In the genomic region with DNA sequence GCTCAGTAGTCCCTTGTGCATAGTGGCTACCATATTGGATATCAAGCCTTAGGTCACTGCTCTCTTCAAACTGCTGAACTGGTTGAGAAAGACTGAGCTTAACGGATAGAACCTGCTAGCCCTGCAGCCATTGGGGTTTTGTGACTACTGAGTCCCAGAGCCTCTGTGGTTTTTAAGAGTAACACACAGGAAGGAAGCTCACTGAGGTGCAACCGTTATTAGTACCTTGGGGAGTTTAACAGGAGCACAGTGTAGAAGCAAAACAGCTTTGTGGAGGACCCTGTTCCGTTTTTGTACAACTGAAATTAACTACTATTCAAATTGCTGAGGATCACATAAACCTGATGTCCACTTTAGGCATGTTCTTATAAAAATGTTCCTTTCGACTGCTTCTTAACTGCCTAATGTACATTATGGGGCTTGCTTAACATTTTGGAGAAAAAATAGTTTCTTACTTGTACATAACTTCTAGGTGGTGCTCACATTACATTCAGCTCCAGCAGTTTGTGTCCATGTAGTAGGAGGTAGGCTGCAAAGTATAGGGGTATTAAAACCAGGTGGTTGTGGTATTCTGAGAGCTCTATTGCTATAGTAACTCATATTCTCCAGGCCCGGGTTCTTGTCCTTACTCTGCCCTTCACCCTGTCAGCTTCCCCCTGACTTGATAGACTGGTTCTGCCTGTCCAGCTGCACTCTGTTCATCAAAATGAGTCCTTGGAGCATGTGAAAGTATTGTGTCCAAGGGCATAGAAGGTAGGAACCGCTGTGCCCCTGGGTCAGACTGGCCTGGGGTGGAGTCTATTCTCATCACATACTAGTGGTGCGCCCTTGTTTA, we compare ENCODE assay signal across 9 cellular contexts. TPM values are rescaled to one million over a fixed set of nuclear protein-coding genes. Genes with fewer than 3 reads are reported as not detected.
DNase-seq lines count a peak whose midpoint lies in the region; ATAC-seq, FAIRE-seq and TF ChIP-seq lines count a peak whose summit lies in the region.
"Had no signal": no experiment of that assay in that cellular context is flagged by ENCODE, and none has a peak within 500 bp of the region (broad histone marks: within the 10 kb centered on the region; RNA-seq: fewer than 3 reads in every experiment).

No MANE protein-coding gene starts in this region.

- TF ChIP-seq EP300 in GM12878 (IDR thresholded peaks at IDR 0.05; ENCODE audit: borderline replicate concordance in 1 of 2, control insufficient read depth in 1 of 2, low read depth in 2 of 2, low read length in 2 of 2): 0 out of 4 replicates have a peak, but pooled peaks of 1 of the 2 experiments have one; percentile 18

- no peaks in the 10 kb centered on the region for H3K36me3 ChIP-seq in GM12878 (ENCODE audit: control insufficient read depth in 2 of 2, insufficient read depth in 2 of 2, low read length in 1 of 2)

- no peaks in the 10 kb centered on the region for H4K20me1 ChIP-seq in GM12878 (ENCODE audit: control insufficient read depth, insufficient read depth)

- DNase-seq in GM10248 (ENCODE audit: extremely low spot score) (peak; percentile 65), GM12878 (ENCODE audit: low read depth, low spot score) (peak; percentile 87), erythroblast (lab: John Stamatoyannopoulos, UW) (no peak), NCI-H1092 (lab: John Stamatoyannopoulos, UW) (no peak), amniotic stem cell (lab: John Stamatoyannopoulos, UW) (no peak), GOT3 (lab: John Stamatoyannopoulos, UW) (no peak)

- TF ChIP-seq RAD21 in GM12878 (IDR thresholded peaks at IDR 0.05; ENCODE audit: insufficient read depth, low read depth, low read length): no peak

- intact Hi-C loops in GM12878 (cut with micrococcal nuclease; ENCODE audit: unreplicated experiment): loop anchor here (1.0 kb wide), 1 partner anchor 15 kb away; no protein-coding TSS in a partner anchor

- CTCF ChIA-PET in GM10248 (lab: Yijun Ruan, JAX) (interaction anchor here (0.7 to 7.3 kb wide), 19 partner anchors 10 to 219 kb away, joined by 3 to 101 read pairs (median 4); a partner anchor contains a TSS), GM12878 (lab: Yijun Ruan, JAX) (interaction anchor here (0.6 to 12.5 kb wide), 17 partner anchors 13 to 176 kb away, joined by 3 to 204 read pairs (median 3); a partner anchor contains a TSS)

- FAIRE-seq in GM12878 (lab: Jason Lieb, UNC): peak; percentile 92
- FAIRE-seq: bronchial epithelial cell had no signal

- peak overlapping the region; percentile 85 for H3K27ac ChIP-seq in GM12878 (ENCODE audit: control insufficient read depth, insufficient read depth)

- in situ Hi-C loops in GM12878 (cut with MboI): no loop called here

- SMC1A ChIA-PET in GM12878 (lab: Charles Lee; ENCODE audit: uncharacterized antibody, unreplicated experiment): interaction anchor here (0.5 to 15.0 kb wide), 25 partner anchors 14 to 178 kb away, joined by 3 to 324 read pairs (median 4); a partner anchor contains a TSS

- TF ChIP-seq POLR2A in GM12878 (IDR thresholded peaks at IDR 0.05; ENCODE audit: low read depth, low read length) (peak; percentile 60), erythroblast (IDR thresholded peaks at IDR 0.05; ENCODE audit: low read length) (no peak)

- H3K4me3 ChIP-seq in GM12878: peak overlapping the region; percentile 9; the same call in 1 of the 2 replicates

- peak overlapping the region; percentile 18; the same call in 1 of the 2 replicates for H3K9ac ChIP-seq in GM12878 (ENCODE audit: control insufficient read depth, insufficient read depth, low read length)

- peak overlapping the region; percentile 62 for H2AFZ ChIP-seq in GM12878 (ENCODE audit: control insufficient read depth, low read depth, low read length)

- H3K9me3 ChIP-seq in GM12878 (replicated peaks; ENCODE audit: control insufficient read depth, insufficient read depth, low read length): no peaks in the 10 kb centered on the region

- H3K4me2 ChIP-seq in GM12878 (ENCODE audit: control insufficient read depth, insufficient read depth): peak overlapping the region; percentile 69

- WGBS in GM12878 (ENCODE audit: insufficient coverage, insufficient replicate concordance, low lambda C conversion rate, missing lambda C conversion rate): 0% methylated on average over 7 of the region's 7 CpGs

- H3K79me2 ChIP-seq in GM12878 (ENCODE audit: control insufficient read depth, insufficient read depth, low read length): peaks cover 7% of the 10 kb centered on the region

- peaks cover 55% of the 10 kb centered on the region for H3K4me1 ChIP-seq in GM12878 (ENCODE audit: control insufficient read depth, insufficient read depth, low read length)

- RAD21 ChIA-PET in GM12878 (lab: Charles Lee; ENCODE audit: unreplicated experiment): interaction anchor here (0.6 to 8.7 kb wide), 17 partner anchors 9 to 162 kb away, joined by 3 to 149 read pairs (median 4); a partner anchor contains a TSS

- peak; percentile 85 for ATAC-seq in GM19468 (IDR thresholded peaks at IDR 0.05; ENCODE audit: extremely low read depth, unreplicated experiment)
- ATAC-seq in HG03442 (IDR thresholded peaks at IDR 0.05; ENCODE audit: unreplicated experiment): peak; percentile 77
- ATAC-seq in GM12878: peak; percentile 88

- no TSS peak for BruUV-seq in GM12878 (replicated peaks; lab: Mats Ljungman, UMichigan)

- H3K27me3 ChIP-seq in GM12878 (replicated peaks in 1 of 2; ENCODE audit: control insufficient read depth in 2 of 2, insufficient read depth in 2 of 2, low read length in 1 of 2): no peaks in the 10 kb centered on the region

- TF ChIP-seq CTCF in GM10248 (IDR thresholded peaks at IDR 0.05; ENCODE audit: control extremely low read depth, extremely low read depth, low read depth, missing control alignments): no peak
- no peak for TF ChIP-seq CTCF in GM12878 (IDR thresholded peaks at IDR 0.05 in 2 of 3, conservative IDR thresholded peaks at IDR 0.05 in 1 of 3; ENCODE audit: control insufficient read depth in 2 of 3, extremely low read depth in 1 of 3, insufficient read depth in 1 of 3, low read depth in 3 of 3, low read length in 3 of 3)

- POLR2A ChIA-PET in GM10248 (lab: Yijun Ruan, JAX) (interaction anchor here (1.0 kb wide), 1 partner anchor 24 kb away, joined by 3 read pairs; no protein-coding TSS in a partner anchor), GM12878 (lab: Charles Lee) (interaction anchor here (0.8 to 12.7 kb wide), 8 partner anchors 14 to 153 kb away, joined by 3 to 221 read pairs (median 3); a partner anchor contains a TSS)

RNA-seq across cellular contexts. Expression of a gene that starts 17.3 kb away (rescaled TPM):
- total RNA-seq in GM12878 (2013; cell fraction: nucleolus; rRNA removed): 59.0 and 63.0 TPM in 2 replicates
- total RNA-seq in GM12878 (2014; rRNA removed): 26.5 and 27.2 TPM in 2 replicates
- total RNA-seq in GM12878 (2014; rRNA removed; fragmentation: Illumina TruSeq; extraction: Trizol): 29.3 and 30.3 TPM in 2 replicates
- 25.8 and 27.9 TPM in 2 replicates for total RNA-seq in GM12878 (2021)
- 13.2 TPM for polyA plus RNA-seq in GM12878 (2011; ENCODE audit: low read depth)
- 18.9 and 19.1 TPM in 2 replicates for polyA plus RNA-seq in GM12878 (2011; rRNA removed)
- polyA plus RNA-seq in GM12878 (2011; cell fraction: cytosol; rRNA removed): 15.0 and 17.2 TPM in 2 replicates
- 20.8 and 23.5 TPM in 2 replicates for polyA plus RNA-seq in GM12878 (2011; cell fraction: nucleus; rRNA removed)
- 9.9 and 13.8 TPM in 2 replicates for polyA plus RNA-seq in GM12878 (2012)
- 34.6 and 38.0 TPM in 2 replicates for polyA plus RNA-seq in GM12878 (2014; fragmentation: Illumina TruSeq; extraction: Trizol)
- 10 to 100 TPM in 1 of 2 experiments, 1 to 10 TPM in 1; 8.4 to 10.5 TPM for polyA plus RNA-seq in GM12878 (2014; fragmentation: Nextera tagmentation; extraction: Ambion mirVana)
- 25.7 and 27.3 TPM in 2 replicates for polyA plus RNA-seq in GM12878 (2014; rRNA removed)
- polyA plus RNA-seq in GM12878 (2016; fragmentation: Nextera tagmentation; extraction: Ambion mirVana): 10 to 100 TPM; 30.4 to 34.0 TPM
- 16.3 and 20.0 TPM in 2 replicates for polyA minus RNA-seq in GM12878 (2011; rRNA and poly(A)+ RNA removed)
- 6.9 and 10.7 TPM in 2 replicates for polyA minus RNA-seq in GM12878 (2011; cell fraction: cytosol; rRNA and poly(A)+ RNA removed)
- 13.2 and 18.1 TPM in 2 replicates for polyA minus RNA-seq in GM12878 (2011; cell fraction: nucleus; rRNA and poly(A)+ RNA removed)

RNA-seq across cellular contexts. Expression of a gene that starts 43.7 kb away (rescaled TPM):
- 6.4 and 9.0 TPM in 2 replicates for total RNA-seq in GM12878 (2013; cell fraction: nucleolus; rRNA removed)
- 5.8 and 6.8 TPM in 2 replicates for total RNA-seq in GM12878 (2014; rRNA removed)
- total RNA-seq in GM12878 (2014; rRNA removed; fragmentation: Illumina TruSeq; extraction: Trizol): 5.0 and 5.9 TPM in 2 replicates
- total RNA-seq in GM12878 (2021): 7.1 and 7.2 TPM in 2 replicates
- 3.9 TPM for polyA plus RNA-seq in GM12878 (2011; ENCODE audit: low read depth)
- 10.5 and 11.7 TPM in 2 replicates for polyA plus RNA-seq in GM12878 (2011; rRNA removed)
- polyA plus RNA-seq in GM12878 (2011; cell fraction: cytosol; rRNA removed): 5.0 and 8.9 TPM in 2 replicates
- polyA plus RNA-seq in GM12878 (2011; cell fraction: nucleus; rRNA removed): 2.7 and 3.3 TPM in 2 replicates
- 3.7 and 4.2 TPM in 2 replicates for polyA plus RNA-seq in GM12878 (2012)
- polyA plus RNA-seq in GM12878 (2014; fragmentation: Illumina TruSeq; extraction: Trizol): 6.0 and 7.7 TPM in 2 replicates
- 10 to 100 TPM; 13.5 to 15.9 TPM for polyA plus RNA-seq in GM12878 (2014; fragmentation: Nextera tagmentation; extraction: Ambion mirVana)
- 5.1 and 8.5 TPM in 2 replicates for polyA plus RNA-seq in GM12878 (2014; rRNA removed)
- polyA plus RNA-seq in GM12878 (2016; fragmentation: Nextera tagmentation; extraction: Ambion mirVana): 10 to 100 TPM; 24.1 to 24.7 TPM
- polyA minus RNA-seq in GM12878 (2011; rRNA and poly(A)+ RNA removed): 5.4 and 6.1 TPM in 2 replicates
- polyA minus RNA-seq in GM12878 (2011; cell fraction: cytosol; rRNA and poly(A)+ RNA removed): 2.7 and 3.1 TPM in 2 replicates
- 0.77 and 0.97 TPM in 2 replicates for polyA minus RNA-seq in GM12878 (2011; cell fraction: nucleus; rRNA and poly(A)+ RNA removed)

RNA-seq across cellular contexts. Expression of a gene that starts 44.0 kb away (rescaled TPM):
- 19.5 and 21.7 TPM in 2 replicates for total RNA-seq in GM12878 (2013; cell fraction: nucleolus; rRNA removed)
- total RNA-seq in GM12878 (2014; rRNA removed) (9.3 and 12.6 TPM in 2 replicates), GM12878 (2014; rRNA removed; fragmentation: Illumina TruSeq; extraction: Trizol) (16.8 and 17.2 TPM in 2 replicates), GM12878 (2021) (12.2 and 14.5 TPM in 2 replicates)
- polyA plus RNA-seq in GM12878 (2011; ENCODE audit: low read depth): 6.3 TPM
- polyA plus RNA-seq in GM12878 (2011; rRNA removed) (21.2 and 23.5 TPM in 2 replicates), GM12878 (2014; fragmentation: Illumina TruSeq; extraction: Trizol) (11.7 and 15.1 TPM in 2 replicates), GM12878 (2014; fragmentation: Nextera tagmentation; extraction: Ambion mirVana) (10 to 100 TPM in 1 of 2 experiments, 1 to 10 TPM in 1; 9.1 to 16.3 TPM), GM12878 (2014; rRNA removed) (12.4 and 14.9 TPM in 2 replicates), GM12878 (2016; fragmentation: Nextera tagmentation; extraction: Ambion mirVana) (10 to 100 TPM; 13.1 to 14.0 TPM)
- polyA plus RNA-seq in GM12878 (2011; cell fraction: cytosol; rRNA removed): 9.1 and 10.4 TPM in 2 replicates
- 5.2 and 8.3 TPM in 2 replicates for polyA plus RNA-seq in GM12878 (2011; cell fraction: nucleus; rRNA removed)
- 7.3 and 9.0 TPM in 2 replicates for polyA plus RNA-seq in GM12878 (2012)
- 11.8 and 19.0 TPM in 2 replicates for polyA minus RNA-seq in GM12878 (2011; rRNA and poly(A)+ RNA removed)
- 4.7 and 5.5 TPM in 2 replicates for polyA minus RNA-seq in GM12878 (2011; cell fraction: cytosol; rRNA and poly(A)+ RNA removed)
- polyA minus RNA-seq in GM12878 (2011; cell fraction: nucleus; rRNA and poly(A)+ RNA removed): 4.7 and 8.8 TPM in 2 replicates

Comparison
In these comparisons a context has a peak if more than half of its experiments do, and no peak if none do; other contexts are left out.
1. DNase-seq: peak in GM10248 (single experiment) and GM12878 (single experiment); none in erythroblast (0 of 2), NCI-H1092 (single experiment), amniotic stem cell (single experiment) and GOT3 (single experiment).
2. Peak in every context shown above with its lines, with median percentiles within 50 percentile points of each other: ATAC-seq.